Comparison of ENCODE assay signal across 8 cellular contexts in the genomic region with DNA sequence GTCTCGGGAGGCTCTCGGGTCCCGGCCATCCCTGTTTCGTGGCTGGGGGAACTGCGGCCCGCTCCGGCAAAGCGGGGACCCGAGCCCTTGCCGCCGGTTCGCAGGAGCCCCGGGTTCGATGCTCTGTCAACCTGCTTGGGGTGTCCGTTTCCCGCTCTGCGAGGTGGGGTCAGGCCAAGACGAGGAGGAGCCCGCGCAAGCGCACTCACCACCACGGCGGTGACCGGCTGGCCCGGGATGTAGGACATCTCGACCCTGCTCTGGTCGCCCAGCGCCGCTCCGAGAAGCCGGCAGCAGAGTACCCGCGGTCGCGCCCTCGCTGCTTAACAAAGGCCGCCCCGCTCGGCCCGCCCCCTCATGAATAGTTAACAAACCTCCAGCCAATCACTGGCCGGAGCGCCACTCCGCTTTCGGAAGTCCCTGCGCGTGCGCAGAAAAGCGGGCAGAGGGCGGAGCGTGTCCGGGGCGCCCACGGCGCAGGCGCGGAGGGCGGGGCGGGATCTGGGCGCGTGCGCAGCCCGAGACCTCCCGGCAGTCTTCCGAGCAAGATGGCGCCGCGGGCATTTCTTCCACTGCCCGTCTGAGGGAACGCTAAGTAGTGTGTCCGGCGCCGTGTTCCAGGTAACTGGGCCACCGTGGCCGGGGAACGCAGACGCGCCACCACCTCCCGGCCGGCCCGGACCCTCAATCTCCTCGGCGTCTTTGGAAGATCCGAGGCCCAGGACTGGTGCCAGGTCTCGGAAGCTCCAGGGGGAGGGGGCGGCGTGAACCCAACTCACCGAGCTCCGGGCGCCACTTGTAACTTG. TPM values are rescaled to one million over a fixed set of nuclear protein-coding genes. Genes with fewer than 3 reads are reported as not detected.
DNase-seq lines count a peak whose midpoint lies in the region; ATAC-seq and TF ChIP-seq lines count a peak whose summit lies in the region.

A gene (plus strand): TSS at position 534 of the 806 bp plus-strand sequence. CDS start 335 bp downstream, outside the sequence.
A gene with protein sequence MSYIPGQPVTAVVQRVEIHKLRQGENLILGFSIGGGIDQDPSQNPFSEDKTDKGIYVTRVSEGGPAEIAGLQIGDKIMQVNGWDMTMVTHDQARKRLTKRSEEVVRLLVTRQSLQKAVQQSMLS (minus strand): TSS at position 300 of the 806 bp plus-strand sequence. CDS start 52 bp downstream, at position 248.

- peaks cover 31% of the 10 kb centered on the region for H3K4me1 Mint-ChIP-seq in activated naive CD4-positive, alpha-beta T cell treated with anti-CD3 and anti-CD28 coated beads, Interleukin-2, amount 10 ng/mL, durations not matched to agents 7 days and 5 days

- WGBS in gastroesophageal sphincter (ENCODE audit: low coverage in 1 of 2), 2 donors, result no CpG with 5 or more reads among the region's 89 CpGs

- no peak for TF ChIP-seq CTCF in HFF-Myc (IDR thresholded peaks at IDR 0.05; ENCODE audit: low read depth, low read length, missing control alignments)
- TF ChIP-seq CTCF in NB4 (IDR thresholded peaks at IDR 0.05; ENCODE audit: low read depth, low read length), result no peak
- peak in 1 of 4 experiments; percentile 4 for TF ChIP-seq CTCF in gastroesophageal sphincter (IDR thresholded peaks at IDR 0.05)
- TF ChIP-seq CTCF in neutrophil (IDR thresholded peaks at IDR 0.05), result peak; percentile 24

- H3K9me3 ChIP-seq in SK-N-MC (ENCODE audit: low read depth, low read length) (no peaks in the 10 kb centered on the region), gastroesophageal sphincter (no peaks in the 10 kb centered on the region), neutrophil (no peaks in the 10 kb centered on the region)

- DNase-seq in GM03348 (ENCODE audit: low spot score) (peak; percentile 100), HFF-Myc (ENCODE audit: extremely low read depth, low read depth) (peak; percentile 89), NB4 (ENCODE audit: low read depth) (peak; percentile 93), SK-N-MC (ENCODE audit: low read depth, low spot score) (peak; percentile 60), substantia nigra (lab: John Stamatoyannopoulos, UW) (peak; percentile 92 to 99 (median 98))
- DNase-seq in activated naive CD4-positive, alpha-beta T cell treated with anti-CD3 and anti-CD28 coated beads, Interleukin-2, amount 10 ng/mL, durations not matched to agents 7 days and 5 days, result peak; percentile 98

- H3K4me1 ChIP-seq in gastroesophageal sphincter (peaks cover 0 to 46% (median 29%) of the 10 kb centered on the region in 3 donors), neutrophil (ENCODE audit: control insufficient read depth in 1 of 2, insufficient read depth in 1 of 2, low read depth in 1 of 2, low read length in 1 of 2) (peaks cover 15 to 21% of the 10 kb centered on the region in 2 experiments)

- H3K9ac ChIP-seq in SK-N-MC (ENCODE audit: insufficient read length), result peak within 1 kb of the TSS; percentile 97

- no peaks in the 10 kb centered on the region for H3K9me3 Mint-ChIP-seq in activated naive CD4-positive, alpha-beta T cell treated with anti-CD3 and anti-CD28 coated beads, Interleukin-2, amount 10 ng/mL, durations not matched to agents 7 days and 5 days

- ATAC-seq in gastroesophageal sphincter, result peak; percentile 95

- no peak for TF ChIP-seq EP300 in gastroesophageal sphincter (IDR thresholded peaks at IDR 0.05)

- H3K27ac ChIP-seq in SK-N-MC (peak within 1 kb of the TSS; percentile 88), gastroesophageal sphincter (peak within 1 kb of the TSS; percentile 86 to 100 (median 95)), neutrophil (peak within 1 kb of the TSS; percentile 77), substantia nigra (ENCODE audit: low read depth, low read length, poor library complexity, severe bottlenecking) (peak within 1 kb of the TSS; percentile 86)

- H3K27ac Mint-ChIP-seq in activated naive CD4-positive, alpha-beta T cell treated with anti-CD3 and anti-CD28 coated beads, Interleukin-2, amount 10 ng/mL, durations not matched to agents 7 days and 5 days, result peak within 1 kb of the TSS; percentile 85

- H3K36me3 Mint-ChIP-seq in activated naive CD4-positive, alpha-beta T cell treated with anti-CD3 and anti-CD28 coated beads, Interleukin-2, amount 10 ng/mL, durations not matched to agents 7 days and 5 days, result peaks cover 11% of the 10 kb centered on the region

- CTCF ChIA-PET in activated naive CD4-positive, alpha-beta T cell treated with anti-CD3 and anti-CD28 coated beads, Interleukin-2, amount 10 ng/mL, durations not matched to agents 7 days and 5 days (lab: Charles Lee), result no interaction called here

- TF ChIP-seq POLR2A in NB4 (IDR thresholded peaks at IDR 0.05; ENCODE audit: extremely low read depth, insufficient read length) (peak; percentile 84), gastroesophageal sphincter (IDR thresholded peaks at IDR 0.05) (peak; percentile 87 to 92)

- H3K27me3 ChIP-seq in gastroesophageal sphincter (no peaks in the 10 kb centered on the region), neutrophil (no peaks in the 10 kb centered on the region)

- H3K4me3 ChIP-seq in HFF-Myc (replicated peaks; ENCODE audit: low read depth, low read length) (peak within 1 kb of the TSS; percentile 99), NB4 (ENCODE audit: low read depth, low read length) (peak within 1 kb of the TSS; percentile 80), SK-N-MC (peak within 1 kb of the TSS; percentile 99), gastroesophageal sphincter (peak within 1 kb of the TSS; percentile 90 to 97), neutrophil (ENCODE audit: low read depth in 1 of 2, low read length in 1 of 2) (peak within 1 kb of the TSS; percentile 74 to 94)

- H3K27me3 Mint-ChIP-seq in activated naive CD4-positive, alpha-beta T cell treated with anti-CD3 and anti-CD28 coated beads, Interleukin-2, amount 10 ng/mL, durations not matched to agents 7 days and 5 days, result no peaks in the 10 kb centered on the region

- H3K4me3 Mint-ChIP-seq in activated naive CD4-positive, alpha-beta T cell treated with anti-CD3 and anti-CD28 coated beads, Interleukin-2, amount 10 ng/mL, durations not matched to agents 7 days and 5 days, result peak within 1 kb of the TSS; percentile 93

- peaks cover 11% of the 10 kb centered on the region; the same call in 1 of the 2 replicates for H3K36me3 ChIP-seq in SK-N-MC (ENCODE audit: insufficient read depth, low read length)
- H3K36me3 ChIP-seq in gastroesophageal sphincter, result peaks cover 0 to 26% of the 10 kb centered on the region in 2 donors
- H3K36me3 ChIP-seq in neutrophil, result peaks cover 6% of the 10 kb centered on the region

RNA-seq across cellular contexts. Expression of the first gene that starts in this region (rescaled TPM):
- total RNA-seq in gastroesophageal sphincter, result 10 to 100 TPM in 3 of 4 donors, 1 to 10 TPM in 1; 8.5 to 25.3 (median 13.8) TPM

RNA-seq across cellular contexts. Expression of the second gene that starts in this region (rescaled TPM):
- 100 to 1,000 TPM in 2 of 4 donors, 10 to 100 TPM in 2; 98.5 to 172 (median 109) TPM for total RNA-seq in gastroesophageal sphincter

Comparison
In these comparisons a context has a peak if more than half of its experiments do, and no peak if none do; other contexts are left out.
1. Peak in every context shown above with its lines: DNase-seq, ATAC-seq, H3K4me3 ChIP-seq and H3K27ac ChIP-seq.